8 cellular contexts compared by ENCODE assay signal in genomic region chr3:123883656-123884257, GRCh38. TPM values are rescaled to one million over a fixed set of nuclear protein-coding genes. Genes with fewer than 3 reads are reported as not detected.
DNase-seq lines count a peak whose midpoint lies in the region; ATAC-seq and TF ChIP-seq lines count a peak whose summit lies in the region.

No MANE protein-coding gene starts in this region.

- ATAC-seq in GM18505 (IDR thresholded peaks at IDR 0.05; ENCODE audit: unreplicated experiment) (peak; percentile 11), T-helper 17 cell (no peak), right cardiac atrium (no peak), gastrocnemius medialis (no peak), HG03460 (IDR thresholded peaks at IDR 0.05; ENCODE audit: unreplicated experiment) (no peak)

- no peak overlapping the region for H3K27ac Mint-ChIP-seq in T-helper 17 cell

- H3K4me1 ChIP-seq in right cardiac atrium (ENCODE audit: control insufficient read depth, insufficient read depth, low read length) (peaks cover 2% of the 10 kb centered on the region), gastrocnemius medialis (peaks cover 0 to 9% of the 10 kb centered on the region in 2 donors)

- in situ Hi-C loops in gastrocnemius medialis (cut with MboI; ENCODE audit: low sequenced_read_pairs in 4 of 4), result no loop called here

- H3K9me3 ChIP-seq in T-helper 17 cell (ENCODE audit: control insufficient read depth, low read length, poor library complexity, severe bottlenecking) (no peaks in the 10 kb centered on the region), right cardiac atrium (ENCODE audit: control insufficient read depth, low read length) (no peaks in the 10 kb centered on the region), gastrocnemius medialis (no peaks in the 10 kb centered on the region)

- peaks cover 9% of the 10 kb centered on the region for H3K4me1 Mint-ChIP-seq in T-helper 17 cell

- H3K27ac ChIP-seq in right cardiac atrium (ENCODE audit: low read length) (no peak overlapping the region), gastrocnemius medialis (no peak overlapping the region)

- 2% methylated on average over 44 of the region's 44 CpGs for WGBS in right cardiac atrium

- DNase-seq in T-helper 17 cell (no peak), right cardiac atrium (peak in 2 of 3 donors; percentile 50 to 54), gastrocnemius medialis (no peak), cortex of kidney (lab: John Stamatoyannopoulos, UW) (no peak), anterior cingulate cortex (lab: John Stamatoyannopoulos, UW) (no peak)
- no peak for DNase-seq in stimulated activated CD4-positive, alpha-beta T cell treated with anti-CD3 and anti-CD28 coated beads, Interleukin-4, amount 100 ng/mL, for 1 hour

- peaks cover 2% of the 10 kb centered on the region for H3K36me3 Mint-ChIP-seq in T-helper 17 cell (ENCODE audit: low read depth)

- no peak for TF ChIP-seq CTCF in gastrocnemius medialis (IDR thresholded peaks at IDR 0.05 in 4 of 5, conservative IDR thresholded peaks at IDR 0.05 in 1 of 5)

- no peaks in the 10 kb centered on the region for H3K27me3 ChIP-seq in right cardiac atrium (ENCODE audit: control insufficient read depth, insufficient read depth)
- H3K27me3 ChIP-seq in gastrocnemius medialis, result no peaks in the 10 kb centered on the region

- H3K36me3 ChIP-seq in gastrocnemius medialis, result no peaks in the 10 kb centered on the region

- H3K27me3 Mint-ChIP-seq in T-helper 17 cell, result peaks cover 67% of the 10 kb centered on the region

- H3K4me3 ChIP-seq in right cardiac atrium (ENCODE audit: low read length) (peak overlapping the region; percentile 33), gastrocnemius medialis (peak overlapping the region; percentile 46 to 58 (median 54))

- intact Hi-C loops in right cardiac atrium (cut with DNase I) (no loop called here), gastrocnemius medialis (cut with DNase I; ENCODE audit: low total_unique reads) (loop anchor here (10.0 kb wide), 1 partner anchor 81 kb away; the partner anchor contains the start of gene CCDC14)

- peak overlapping the region; percentile 70 for H3K4me3 Mint-ChIP-seq in T-helper 17 cell

- TF ChIP-seq POLR2A in GM18505 (IDR thresholded peaks at IDR 0.05; ENCODE audit: borderline replicate concordance, extremely low read depth, insufficient read depth, insufficient read length) (no peak), gastrocnemius medialis (IDR thresholded peaks at IDR 0.05) (no peak)

RNA-seq across cellular contexts. Expression of gene MYLK, which starts 0.4 kb away (rescaled TPM):
- 10 to 100 TPM in 1 of 2 donors, 1 to 10 TPM in 1; 2.1 to 52.1 TPM for total RNA-seq in T-helper 17 cell
- total RNA-seq in right cardiac atrium, result 100 to 1,000 TPM in 1 of 4 donors, 10 to 100 TPM in 3; 36.5 to 645 (median 69.3) TPM
- polyA plus RNA-seq in right cardiac atrium, result 27.3 TPM
- total RNA-seq in gastrocnemius medialis, result 10 to 100 TPM in 2 of 4 donors, 1 to 10 TPM in 2; 5.6 to 19.6 (median 8.8) TPM

Comparison
In these comparisons a context has a peak if more than half of its experiments do, and no peak if none do; other contexts are left out.
1. DNase-seq: peak in right cardiac atrium (2 of 3); none in T-helper 17 cell (0 of 3), gastrocnemius medialis (0 of 2), cortex of kidney (single experiment), stimulated activated CD4-positive, alpha-beta T cell treated with anti-CD3 and anti-CD28 coated beads, Interleukin-4, amount 100 ng/mL, for 1 hour (single experiment) and anterior cingulate cortex (0 of 58).